Comparison of ENCODE assay signal across 39 cellular contexts in genomic region chr2:27294928-27295327, GRCh38. TPM values are rescaled to one million over a fixed set of nuclear protein-coding genes. Genes with fewer than 3 reads are reported as not detected.
"Had no signal": no experiment of that assay in that cellular context is flagged by ENCODE, and none has a peak within 500 bp of the region (broad histone marks: within the 10 kb centered on the region; RNA-seq: fewer than 3 reads in every experiment).

No MANE protein-coding gene starts in this region.

- DNase-seq: activated CD4-positive, alpha-beta memory T cell treated with anti-CD3 and anti-CD28 coated beads, Interleukin-2, amount 10 ng/mL, durations not matched to agents 7 days and 5 days; activated CD4-positive, alpha-beta T cell treated with anti-CD3 and anti-CD28 coated beads for 1 hour; activated CD4-positive, alpha-beta T cell treated with anti-CD3 and anti-CD28 coated beads for 36 hours; activated CD4-positive, alpha-beta T cell treated with anti-CD3 and anti-CD28 coated beads for 48 hours; activated CD4-positive, alpha-beta T cell treated with anti-CD3 and anti-CD28 coated beads, Interleukin-2, amount 10 ng/mL, durations not matched to agents 7 days and 5 days; activated CD4-positive, alpha-beta T cell treated with anti-CD3 and anti-CD28 coated beads, Interleukin-2, amount 50 U/mL, for 48 hours; activated CD4-positive, CD25-positive, alpha-beta regulatory T cell; activated CD8-positive, alpha-beta memory T cell treated with anti-CD3 and anti-CD28 coated beads for 24 hours; activated CD8-positive, alpha-beta memory T cell treated with anti-CD3 and anti-CD28 coated beads, Interleukin-2, amount 10 ng/mL, durations not matched to agents 7 days and 5 days; activated CD8-positive, alpha-beta memory T cell treated with anti-CD3 and anti-CD28 coated beads, Interleukin-2, amount 50 U/mL, for 48 hours; activated CD8-positive, alpha-beta T cell treated with anti-CD3 and anti-CD28 coated beads, Interleukin-2, amount 10 ng/mL, durations not matched to agents 7 days and 5 days; activated effector memory CD4-positive, alpha-beta T cell treated with Interleukin-2 at 50 U/mL for 16 hours; activated gamma-delta T cell; activated naive CD4-positive, alpha-beta T cell treated with anti-CD3 and anti-CD28 coated beads, Interleukin-2, amount 50 U/mL, for 16 hours; activated naive CD4-positive, alpha-beta T cell treated with Interleukin-2 at 50 U/mL for 16 hours; activated naive CD8-positive, alpha-beta T cell treated with anti-CD3 and anti-CD28 coated beads, Interleukin-2, amount 10 ng/mL, durations not matched to agents 7 days and 5 days; activated naive CD8-positive, alpha-beta T cell treated with anti-CD3 and anti-CD28 coated beads, Interleukin-2, amount 50 U/mL, for 24 hours; activated T-cell treated with anti-CD3 and anti-CD28 coated beads, Interleukin-2, amount 50 U/mL, for 24 hours; activated T-cell treated with anti-CD3 and anti-CD28 coated beads, Interleukin-2, amount 50 U/mL, for 48 hours; amygdala; anterior cingulate cortex; caudate nucleus; cerebellar nuclear complex; SW 1271; T-helper 1 cell; T-helper 2 cell; T-helper 9 cell; WERI-Rb-1 had no signal

- H3K4me1 Mint-ChIP-seq: activated CD4-positive, alpha-beta memory T cell treated with anti-CD3 and anti-CD28 coated beads, Interleukin-2, amount 10 ng/mL, durations not matched to agents 7 days and 5 days; activated CD4-positive, alpha-beta T cell treated with anti-CD3 and anti-CD28 coated beads for 36 hours; activated CD4-positive, alpha-beta T cell treated with anti-CD3 and anti-CD28 coated beads, Interleukin-2, amount 10 ng/mL, durations not matched to agents 7 days and 5 days; activated naive CD8-positive, alpha-beta T cell treated with anti-CD3 and anti-CD28 coated beads, Interleukin-2, amount 10 ng/mL, durations not matched to agents 7 days and 5 days; activated naive CD8-positive, alpha-beta T cell treated with anti-CD3 and anti-CD28 coated beads, Interleukin-2, amount 50 U/mL, for 24 hours; brain; central memory CD8-positive, alpha-beta T cell had no signal

- H3K27ac ChIP-seq: ascending aorta, cardiac muscle cell, WERI-Rb-1 had no signal

- H3K36me3 Mint-ChIP-seq: activated CD8-positive, alpha-beta memory T cell treated with anti-CD3 and anti-CD28 coated beads, Interleukin-2, amount 10 ng/mL, durations not matched to agents 7 days and 5 days; activated naive CD8-positive, alpha-beta T cell; activated naive CD8-positive, alpha-beta T cell treated with anti-CD3 and anti-CD28 coated beads, Interleukin-2, amount 10 ng/mL, durations not matched to agents 7 days and 5 days; brain; WTC11 had no signal

- H3K27me3 Mint-ChIP-seq: activated naive CD8-positive, alpha-beta T cell had no signal

- H3K9me3 Mint-ChIP-seq: activated CD4-positive, alpha-beta memory T cell treated with anti-CD3 and anti-CD28 coated beads, Interleukin-2, amount 10 ng/mL, durations not matched to agents 7 days and 5 days; activated CD4-positive, alpha-beta T cell treated with anti-CD3 and anti-CD28 coated beads, Interleukin-2, amount 10 ng/mL, durations not matched to agents 7 days and 5 days; activated naive CD8-positive, alpha-beta T cell treated with anti-CD3 and anti-CD28 coated beads, Interleukin-2, amount 10 ng/mL, durations not matched to agents 7 days and 5 days; activated naive CD8-positive, alpha-beta T cell treated with anti-CD3 and anti-CD28 coated beads, Interleukin-2, amount 50 U/mL, for 24 hours; activated T-cell treated with anti-CD3 and anti-CD28 coated beads, Interleukin-2, amount 50 U/mL, for 24 hours; activated T-helper 2 cell treated with anti-CD3 and anti-CD28 coated beads, Interferon-gamma antibody, Interleukin-2, Interleukin-4, amounts not matched to agents 10 μg/mL and 5 μg/mL and 100 μg/mL, durations not matched to agents 14 hours and 24 hours and 36 hours; brain; central memory CD8-positive, alpha-beta T cell; T-helper 1 cell treated with Interleukin-12 subunit alpha and Interleukin-12 subunit beta and Interleukin-4 antibody, amounts not matched to agents 30 μg/mL and 1 μg/mL, for 36 hours; T-helper 2 cell treated with Interferon-gamma antibody and Interleukin-4, amounts not matched to agents 5 μg/mL and 100 μg/mL, for 36 hours; WTC11 had no signal

- H3K4me3 Mint-ChIP-seq: activated CD4-positive, alpha-beta memory T cell treated with anti-CD3 and anti-CD28 coated beads, Interleukin-2, amount 10 ng/mL, durations not matched to agents 7 days and 5 days; activated CD4-positive, alpha-beta T cell treated with anti-CD3 and anti-CD28 coated beads for 36 hours; activated CD4-positive, alpha-beta T cell treated with anti-CD3 and anti-CD28 coated beads, Interleukin-2, amount 10 ng/mL, durations not matched to agents 7 days and 5 days; activated CD8-positive, alpha-beta memory T cell treated with anti-CD3 and anti-CD28 coated beads, Interleukin-2, amount 10 ng/mL, durations not matched to agents 7 days and 5 days; activated CD8-positive, alpha-beta T cell treated with anti-CD3 and anti-CD28 coated beads, Interleukin-2, amount 10 ng/mL, durations not matched to agents 7 days and 5 days; activated naive CD8-positive, alpha-beta T cell; activated naive CD8-positive, alpha-beta T cell treated with anti-CD3 and anti-CD28 coated beads, Interleukin-2, amount 10 ng/mL, durations not matched to agents 7 days and 5 days; activated naive CD8-positive, alpha-beta T cell treated with anti-CD3 and anti-CD28 coated beads, Interleukin-2, amount 50 U/mL, for 24 hours; activated T-cell treated with anti-CD3 and anti-CD28 coated beads, Interleukin-2, amount 50 U/mL, for 24 hours; brain; central memory CD8-positive, alpha-beta T cell; T-helper 1 cell treated with Interleukin-12 subunit alpha and Interleukin-12 subunit beta and Interleukin-4 antibody, amounts not matched to agents 30 μg/mL and 1 μg/mL, for 36 hours; T-helper 2 cell treated with Interferon-gamma antibody and Interleukin-4, amounts not matched to agents 5 μg/mL and 100 μg/mL, for 36 hours; WTC11 had no signal

- H3K4me3 ChIP-seq: ascending aorta, cardiac muscle cell had no signal

- H3K27ac Mint-ChIP-seq: activated CD4-positive, alpha-beta memory T cell treated with anti-CD3 and anti-CD28 coated beads, Interleukin-2, amount 10 ng/mL, durations not matched to agents 7 days and 5 days; activated CD4-positive, alpha-beta T cell treated with anti-CD3 and anti-CD28 coated beads for 36 hours; activated CD4-positive, alpha-beta T cell treated with anti-CD3 and anti-CD28 coated beads, Interleukin-2, amount 10 ng/mL, durations not matched to agents 7 days and 5 days; activated CD8-positive, alpha-beta memory T cell treated with anti-CD3 and anti-CD28 coated beads, Interleukin-2, amount 10 ng/mL, durations not matched to agents 7 days and 5 days; activated CD8-positive, alpha-beta T cell treated with anti-CD3 and anti-CD28 coated beads, Interleukin-2, amount 10 ng/mL, durations not matched to agents 7 days and 5 days; activated naive CD8-positive, alpha-beta T cell; activated naive CD8-positive, alpha-beta T cell treated with anti-CD3 and anti-CD28 coated beads, Interleukin-2, amount 10 ng/mL, durations not matched to agents 7 days and 5 days; activated naive CD8-positive, alpha-beta T cell treated with anti-CD3 and anti-CD28 coated beads, Interleukin-2, amount 50 U/mL, for 24 hours; activated T-cell treated with anti-CD3 and anti-CD28 coated beads, Interleukin-2, amount 50 U/mL, for 24 hours; activated T-helper 2 cell treated with anti-CD3 and anti-CD28 coated beads, Interferon-gamma antibody, Interleukin-2, Interleukin-4, amounts not matched to agents 10 μg/mL and 5 μg/mL and 100 μg/mL, durations not matched to agents 14 hours and 24 hours and 36 hours; brain; T-helper 1 cell treated with Interleukin-12 subunit alpha and Interleukin-12 subunit beta and Interleukin-4 antibody, amounts not matched to agents 30 μg/mL and 1 μg/mL, for 36 hours; T-helper 2 cell treated with Interferon-gamma antibody and Interleukin-4, amounts not matched to agents 5 μg/mL and 100 μg/mL, for 36 hours; WTC11 had no signal

- ATAC-seq: activated CD4-positive, alpha-beta T cell treated with anti-CD3 and anti-CD28 coated beads for 36 hours; activated CD4-positive, CD25-positive, alpha-beta regulatory T cell treated with anti-CD3 and anti-CD28 coated beads, Interleukin-2, amount 50 U/mL, for 24 hours; activated CD8-positive, alpha-beta memory T cell treated with anti-CD3 and anti-CD28 coated beads, Interleukin-2, amount 10 ng/mL, durations not matched to agents 7 days and 5 days; activated CD8-positive, alpha-beta T cell treated with anti-CD3 and anti-CD28 coated beads, Interleukin-2, amount 10 ng/mL, durations not matched to agents 7 days and 5 days; activated naive CD8-positive, alpha-beta T cell treated with anti-CD3 and anti-CD28 coated beads, Interleukin-2, amount 50 U/mL, for 24 hours; WTC11 had no signal

- H3K27me3 ChIP-seq: ascending aorta, cardiac muscle cell had no signal

- H3K9me3 ChIP-seq: ascending aorta had no signal

- H3K36me3 ChIP-seq: ascending aorta, cardiac muscle cell, WERI-Rb-1 had no signal

- H3K4me1 ChIP-seq: ascending aorta had no signal

RNA-seq across cellular contexts. Expression of gene TRIM54, which starts 12.7 kb away (rescaled TPM):
- total RNA-seq: activated CD4-positive, alpha-beta T cell treated with anti-CD3 and anti-CD28 coated beads, Interleukin-2, amount 10 ng/mL, durations not matched to agents 7 days and 5 days; ascending aorta; bronchial epithelial cell had no signal

RNA-seq across cellular contexts. Expression of gene UCN, which starts 13.3 kb away (rescaled TPM):
- total RNA-seq: ascending aorta had no signal

RNA-seq across cellular contexts. Expression of gene DNAJC5G, which starts 19.7 kb away (rescaled TPM):
- total RNA-seq: activated CD4-positive, alpha-beta memory T cell treated with anti-CD3 and anti-CD28 coated beads, Interleukin-2, amount 10 ng/mL, durations not matched to agents 7 days and 5 days; activated CD4-positive, alpha-beta T cell treated with anti-CD3 and anti-CD28 coated beads for 36 hours; activated CD4-positive, alpha-beta T cell treated with anti-CD3 and anti-CD28 coated beads, Interleukin-2, amount 10 ng/mL, durations not matched to agents 7 days and 5 days; activated CD8-positive, alpha-beta memory T cell treated with anti-CD3 and anti-CD28 coated beads, Interleukin-2, amount 10 ng/mL, durations not matched to agents 7 days and 5 days; activated CD8-positive, alpha-beta T cell treated with anti-CD3 and anti-CD28 coated beads, Interleukin-2, amount 10 ng/mL, durations not matched to agents 7 days and 5 days; activated naive CD8-positive, alpha-beta T cell treated with anti-CD3 and anti-CD28 coated beads, Interleukin-2, amount 10 ng/mL, durations not matched to agents 7 days and 5 days; activated T-helper 2 cell treated with anti-CD3 and anti-CD28 coated beads, Interferon-gamma antibody, Interleukin-2, Interleukin-4, amounts not matched to agents 10 μg/mL and 5 μg/mL and 100 μg/mL, durations not matched to agents 14 hours and 24 hours and 36 hours; ascending aorta; bronchial epithelial cell had no signal

RNA-seq across cellular contexts. Expression of gene SLC30A3, which starts 32.1 kb away (rescaled TPM):
- total RNA-seq: activated CD8-positive, alpha-beta T cell treated with anti-CD3 and anti-CD28 coated beads, Interleukin-2, amount 10 ng/mL, durations not matched to agents 7 days and 5 days; bronchial epithelial cell had no signal
